8 cellular contexts compared by ENCODE assay signal in genomic region chr13:94327318-94327717, GRCh38.
A peak's percentile ranks its signal among the peaks of the same experiment; 100 is the strongest.
DNase-seq lines count a peak whose midpoint lies in the region; ATAC-seq and TF ChIP-seq lines count a peak whose summit lies in the region.

No MANE protein-coding gene starts in this region.

- H3K4me3 ChIP-seq in mesenchymal stem cell (ENCODE audit: insufficient read depth in 1 of 2, low read depth in 1 of 2, low read length in 2 of 2), result no peak overlapping the region

- BruUV-seq in MCF 10A (replicated peaks; lab: Mats Ljungman, UMichigan), result no TSS peak

- H3K79me1 ChIP-seq in mesenchymal stem cell (replicated peaks; ENCODE audit: low read length, poor library complexity, severe bottlenecking), result no peaks in the 10 kb centered on the region

- no peak overlapping the region for H3K23ac ChIP-seq in mesenchymal stem cell (ENCODE audit: low read length in 2 of 2)

- H2BK5ac ChIP-seq in mesenchymal stem cell (ENCODE audit: low read depth, low read length, poor library complexity, severe bottlenecking), result peak overlapping the region; percentile 35

- no peak overlapping the region for H2AFZ ChIP-seq in mesenchymal stem cell (ENCODE audit: low read depth, low read length)

- H4K8ac ChIP-seq in mesenchymal stem cell (ENCODE audit: low read length), result peak overlapping the region; percentile 35

- peak; percentile 97 for ATAC-seq in GM18511 (IDR thresholded peaks at IDR 0.05; ENCODE audit: unreplicated experiment)
- ATAC-seq in GM21717 (IDR thresholded peaks at IDR 0.05; ENCODE audit: unreplicated experiment), result peak; percentile 97

- H3K9ac ChIP-seq in mesenchymal stem cell (ENCODE audit: low read length), result no peak overlapping the region

- peak overlapping the region in 3 of 4 donors; percentile 4 to 88 (median 55) for H3K4me3 Mint-ChIP-seq in IgD-negative memory B cell
- H3K4me3 Mint-ChIP-seq in MCF 10A (ENCODE audit: unreplicated experiment), result no peak overlapping the region

- POLR2A ChIA-PET in MCF 10A (lab: Yijun Ruan, JAX), result interaction anchor here (1.0 kb wide), 1 partner anchor 10 kb away, joined by 3 read pairs; no protein-coding TSS in a partner anchor

- no peak overlapping the region for H3K14ac ChIP-seq in mesenchymal stem cell (ENCODE audit: low read length in 2 of 2)

- H2BK12ac ChIP-seq in mesenchymal stem cell (ENCODE audit: low read length in 2 of 2), result peak overlapping the region in 1 of 2 experiments; percentile 93

- H4K91ac ChIP-seq in mesenchymal stem cell (ENCODE audit: low read length), result peak overlapping the region; percentile 65

- CTCF ChIA-PET in MCF 10A (lab: Yijun Ruan, JAX), result no interaction called here

- no peak overlapping the region for H2BK15ac ChIP-seq in mesenchymal stem cell (ENCODE audit: low read depth, poor library complexity, severe bottlenecking)

- H3K27ac Mint-ChIP-seq in IgD-negative memory B cell (peak overlapping the region in 2 of 3 donors; percentile 6 to 79), MCF 10A (ENCODE audit: low read depth, unreplicated experiment) (no peak overlapping the region)

- no peak for TF ChIP-seq CTCF in MCF 10A (IDR thresholded peaks at IDR 0.05; ENCODE audit: unreplicated experiment)

- H2AK5ac ChIP-seq in mesenchymal stem cell (ENCODE audit: low read length, severe bottlenecking), result no peak overlapping the region

- peaks cover 12% of the 10 kb centered on the region for H3K4me1 ChIP-seq in mesenchymal stem cell (ENCODE audit: control insufficient read depth, insufficient read depth, low read depth, low read length)

- 7% methylated on average over 5 of the region's 6 CpGs for WGBS in mesenchymal stem cell

- H3K9me3 Mint-ChIP-seq in IgD-negative memory B cell, result peaks cover 0 to 4% (median 1%) of the 10 kb centered on the region in 3 donors
- H3K9me3 Mint-ChIP-seq in MCF 10A (ENCODE audit: unreplicated experiment), result no peaks in the 10 kb centered on the region

- intact Hi-C loops in MCF 10A (cut with micrococcal nuclease), result no loop called here

- peak overlapping the region; percentile 24 to 85 for H3K4ac ChIP-seq in mesenchymal stem cell (ENCODE audit: low read depth in 1 of 2, low read length in 2 of 2)

- H3K9me3 ChIP-seq in mesenchymal stem cell (ENCODE audit: control insufficient read depth, low read length), result no peaks in the 10 kb centered on the region

- peak overlapping the region; percentile 3 for H3K4me2 ChIP-seq in mesenchymal stem cell (ENCODE audit: low read length, poor library complexity, severe bottlenecking)

- H3K18ac ChIP-seq in mesenchymal stem cell (ENCODE audit: low read depth in 1 of 2, low read length in 2 of 2), result peak overlapping the region; percentile 40 to 92

- no peaks in the 10 kb centered on the region for H3K27me3 ChIP-seq in mesenchymal stem cell (ENCODE audit: control insufficient read depth in 1 of 2, insufficient read depth in 1 of 2, low read length in 2 of 2)

- H2BK120ac ChIP-seq in mesenchymal stem cell (ENCODE audit: low read depth, low read length), result peak overlapping the region; percentile 35

- peak overlapping the region; percentile 92 for H3K27ac ChIP-seq in mesenchymal stem cell (ENCODE audit: low read length, poor library complexity, severe bottlenecking)

- H3K36me3 Mint-ChIP-seq in IgD-negative memory B cell (no peaks in the 10 kb centered on the region), MCF 10A (ENCODE audit: insufficient read depth, unreplicated experiment) (peaks cover 10% of the 10 kb centered on the region)

- peaks cover 3% of the 10 kb centered on the region for H3K27me3 Mint-ChIP-seq in IgD-negative memory B cell
- H3K27me3 Mint-ChIP-seq in MCF 10A (ENCODE audit: insufficient read depth, unreplicated experiment), result no peaks in the 10 kb centered on the region

- peak; percentile 27 for DNase-seq in mesenchymal stem cell
- DNase-seq in MCF 10A (ENCODE audit: unreplicated experiment), result no peak
- no peak for DNase-seq in MV-4-11 (lab: John Stamatoyannopoulos, UW)
- DNase-seq in Kasumi-1 (lab: John Stamatoyannopoulos, UW), result no peak
- DNase-seq in NCI-H69 (lab: John Stamatoyannopoulos, UW), result no peak

- no peaks in the 10 kb centered on the region for H3K36me3 ChIP-seq in mesenchymal stem cell (ENCODE audit: control insufficient read depth in 1 of 2, insufficient read depth in 2 of 2, low read depth in 1 of 2, low read length in 2 of 2)

- H3K4me1 Mint-ChIP-seq in IgD-negative memory B cell (peaks cover 25 to 43% (median 25%) of the 10 kb centered on the region in 3 donors), MCF 10A (ENCODE audit: insufficient read depth, unreplicated experiment) (peaks cover 18% of the 10 kb centered on the region)
